In genomic region chr6:91299544-91300491, GRCh38 we compare ENCODE assay signal across 12 cellular contexts.
DNase-seq lines count a peak whose midpoint lies in the region; ATAC-seq, FAIRE-seq and TF ChIP-seq lines count a peak whose summit lies in the region.
"Had no signal": no experiment of that assay in that cellular context is flagged by ENCODE, and none has a peak within 500 bp of the region (broad histone marks: within the 10 kb centered on the region; RNA-seq: fewer than 3 reads in every experiment).

No MANE protein-coding gene starts in this region.

- no peaks in the 10 kb centered on the region for H3K36me3 ChIP-seq in osteoblast (ENCODE audit: insufficient read depth, low read length)
- H3K36me3 ChIP-seq: pancreas had no signal

- H3K4me3 Mint-ChIP-seq in glutamatergic neuron (ENCODE audit: unreplicated experiment) = no peak overlapping the region
- H3K4me3 Mint-ChIP-seq: CD4-positive, alpha-beta memory T cell had no signal

- no peak overlapping the region for H3K27ac ChIP-seq in osteoblast (ENCODE audit: low read depth, low read length)
- H3K27ac ChIP-seq: pancreas had no signal

- peaks cover 3% of the 10 kb centered on the region for H3K9me3 Mint-ChIP-seq in glutamatergic neuron (ENCODE audit: unreplicated experiment)

- no peaks in the 10 kb centered on the region for H3K4me1 ChIP-seq in osteoblast (ENCODE audit: insufficient read depth, low read length)
- H3K4me1 ChIP-seq: pancreas had no signal

- no peak overlapping the region for H3K4me2 ChIP-seq in osteoblast (ENCODE audit: insufficient read depth, low read length)

- peaks cover 8% of the 10 kb centered on the region for H3K27me3 Mint-ChIP-seq in glutamatergic neuron (ENCODE audit: unreplicated experiment)
- H3K27me3 Mint-ChIP-seq: CD4-positive, alpha-beta memory T cell had no signal

- H2AFZ ChIP-seq in osteoblast (ENCODE audit: low read length) = no peak overlapping the region

- H3K4me3 ChIP-seq in osteoblast (ENCODE audit: insufficient read depth, low read length) = no peak overlapping the region
- H3K4me3 ChIP-seq: pancreas had no signal

- FAIRE-seq in GM19239 (lab: Jason Lieb, UNC) = no peak
- FAIRE-seq: pancreas had no signal

- no peak for ATAC-seq in GM21381 (IDR thresholded peaks at IDR 0.05; ENCODE audit: unreplicated experiment)
- ATAC-seq: SK-N-SH treated with all-trans-retinoic acid at 6 μM for 48 hours had no signal

- no peak overlapping the region for H3K27ac Mint-ChIP-seq in glutamatergic neuron (ENCODE audit: unreplicated experiment)
- H3K27ac Mint-ChIP-seq: CD4-positive, alpha-beta memory T cell had no signal

- no peaks in the 10 kb centered on the region for H3K27me3 ChIP-seq in osteoblast (ENCODE audit: insufficient read depth, low read length)
- H3K27me3 ChIP-seq: pancreas had no signal

- DNase-seq in ELF-1 (ENCODE audit: low read depth, low spot score) (peak; percentile 88), NCI-H510A treated with DMSO at 0.1 percent for 48 hours (lab: John Stamatoyannopoulos, UW) (peak; percentile 15), fibroblast of the conjunctiva (ENCODE audit: low read depth) (peak; percentile 39), osteoblast (ENCODE audit: insufficient read length, low spot score, missing footprints) (peak; percentile 14), glutamatergic neuron (no peak), HK-2 (ENCODE audit: unreplicated experiment) (no peak), GM19239 (ENCODE audit: insufficient read length, low spot score) (no peak)
- DNase-seq: caudate nucleus; CD4-positive, alpha-beta memory T cell; pancreas had no signal

- TF ChIP-seq CTCF in osteoblast (IDR thresholded peaks at IDR 0.05; ENCODE audit: extremely low read depth, low read depth, low read length) = no peak
- no peak for TF ChIP-seq CTCF in glutamatergic neuron (IDR thresholded peaks at IDR 0.05; ENCODE audit: partially characterized antibody, unreplicated experiment)

- H3K36me3 Mint-ChIP-seq in glutamatergic neuron (ENCODE audit: unreplicated experiment) = peaks cover 8% of the 10 kb centered on the region
- H3K36me3 Mint-ChIP-seq: CD4-positive, alpha-beta memory T cell had no signal

- no peaks in the 10 kb centered on the region for H3K9me3 ChIP-seq in osteoblast (ENCODE audit: low read depth, low read length)
- H3K9me3 ChIP-seq: pancreas had no signal

- no peaks in the 10 kb centered on the region for H3K4me1 Mint-ChIP-seq in glutamatergic neuron (ENCODE audit: low read depth, unreplicated experiment)
- H3K4me1 Mint-ChIP-seq: CD4-positive, alpha-beta memory T cell had no signal

- H4K20me1 ChIP-seq in osteoblast (ENCODE audit: insufficient read depth, low read length) = no peaks in the 10 kb centered on the region

- no peaks in the 10 kb centered on the region for H3K79me2 ChIP-seq in osteoblast (ENCODE audit: insufficient read depth, low read length)

Comparison
In these comparisons a context has a peak if more than half of its experiments do, and no peak if none do; other contexts are left out.
1. DNase-seq: peak in ELF-1 (single experiment), NCI-H510A treated with DMSO at 0.1 percent for 48 hours (single experiment), fibroblast of the conjunctiva (single experiment) and osteoblast (single experiment); none in glutamatergic neuron (single experiment), HK-2 (single experiment) and GM19239 (single experiment).